In the genomic region with DNA sequence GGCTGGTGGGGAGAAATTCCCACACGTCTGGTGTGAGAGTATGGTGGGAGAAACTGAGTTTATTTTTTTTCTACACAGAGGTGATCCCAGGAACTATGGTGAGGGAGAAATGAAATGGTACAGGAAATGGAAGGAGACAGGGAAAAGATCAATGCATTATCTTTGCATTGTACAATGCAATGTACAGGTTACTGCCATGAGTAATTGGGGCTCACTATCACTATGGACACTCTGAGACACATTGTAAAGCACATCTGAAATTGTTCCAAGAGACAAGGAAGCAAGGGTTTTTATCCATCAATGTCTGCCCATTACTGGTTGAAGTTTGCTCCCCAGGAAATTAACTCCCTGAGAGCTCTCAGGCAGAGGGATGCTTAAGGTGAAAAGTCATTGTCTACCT, we compare ENCODE assay signal across 34 cellular contexts.
"Had no signal": no experiment of that assay in that cellular context is flagged by ENCODE, and none has a peak within 500 bp of the region (broad histone marks: within the 10 kb centered on the region; RNA-seq: fewer than 3 reads in every experiment).

No MANE protein-coding gene starts in this region.

- H3K9me3 ChIP-seq: MG63 had no signal

- H3K4me3 ChIP-seq: MG63 had no signal

- H3K27me3 ChIP-seq: MG63 had no signal

- H3K36me3 ChIP-seq: MG63 had no signal

- DNase-seq: Karpas-422, Kasumi-1, MG63, MM.1S, MV-4-11, NCI-H1048, NCI-H1092, NCI-H1092 treated with DMSO at 0.1 percent for 48 hours, NCI-H1105, NCI-H1105 treated with DMSO at 0.1 percent for 48 hours, NCI-H1417, NCI-H1417 treated with DMSO at 0.1 percent for 48 hours, NCI-H1436, NCI-H1436 treated with DMSO at 0.1 percent for 48 hours, NCI-H146, NCI-H1694, NCI-H1694 treated with DMSO at 0.1 percent for 48 hours, NCI-H187, NCI-H187 treated with DMSO at 0.1 percent for 48 hours, NCI-H1930, NCI-H2029, NCI-H2029 treated with DMSO at 0.1 percent for 48 hours, NCI-H2081, NCI-H2081 treated with DMSO at 0.1 percent for 48 hours, NCI-H2107, NCI-H2171, NCI-H2171 treated with DMSO at 0.1 percent for 48 hours, NCI-H2227 treated with DMSO at 0.1 percent for 48 hours, NCI-H226, NCI-H345, NCI-H446, NCI-H446 treated with DMSO at 0.1 percent for 48 hours, NCI-H510A, NCI-H510A treated with DMSO at 0.1 percent for 48 hours had no signal
